ENCODE assay signal across 8 cellular contexts in genomic region chr16:10614685-10615084, GRCh38. TPM values are rescaled to one million over a fixed set of nuclear protein-coding genes. Genes with fewer than 3 reads are reported as not detected.
"Had no signal": no experiment of that assay in that cellular context is flagged by ENCODE, and none has a peak within 500 bp of the region (broad histone marks: within the 10 kb centered on the region; RNA-seq: fewer than 3 reads in every experiment).

No MANE protein-coding gene starts in this region.

- H3K9me3 ChIP-seq: HAP-1 had no signal

- H3K9ac ChIP-seq: KMS-11 had no signal

- H3K4me2 ChIP-seq: GM23338, KMS-11 had no signal

- FAIRE-seq: HTR-8/SVneo had no signal

- H3K4me3 ChIP-seq: GM23338, HAP-1 had no signal

- H3K36me3 ChIP-seq: HAP-1 had no signal

- H2AFZ ChIP-seq: GM23338 had no signal

- DNase-seq: H7, Karpas-422, KBM-7 had no signal

- H3K27ac ChIP-seq: KMS-11 had no signal

RNA-seq across cellular contexts. Expression of gene EMP2, which starts 34.3 kb away (rescaled TPM):
- polyA plus RNA-seq: IgD-negative memory B cell had no signal
